In genomic region chr14:26088260-26088659, GRCh38 we compare ENCODE assay signal across 15 cellular contexts.
"Had no signal": no experiment of that assay in that cellular context is flagged by ENCODE, and none has a peak within 500 bp of the region (broad histone marks: within the 10 kb centered on the region; RNA-seq: fewer than 3 reads in every experiment).

No MANE protein-coding gene starts in this region.

- H3K9me3 ChIP-seq: gastrocnemius medialis, heart right ventricle, thyroid gland had no signal

- H3K4me1 ChIP-seq: gastrocnemius medialis, heart right ventricle, thyroid gland had no signal

- DNase-seq: activated CD4-positive, alpha-beta T cell treated with anti-CD3 and anti-CD28 coated beads, Interleukin-2, amount 50 U/mL, for 48 hours; activated naive CD4-positive, alpha-beta T cell treated with anti-CD3 and anti-CD28 coated beads for 36 hours; activated naive CD8-positive, alpha-beta T cell treated with anti-CD3 and anti-CD28 coated beads, Interleukin-2, amount 50 U/mL, for 24 hours; aorta; cerebellar nuclear complex; dermis blood vessel endothelial cell; gastrocnemius medialis; heart right ventricle; immature natural killer cell; mesenchymal stem cell; natural killer cell; T1000; thyroid gland had no signal

- H3K4me3 ChIP-seq: gastrocnemius medialis, heart right ventricle, thyroid gland had no signal

- H3K27ac ChIP-seq: gastrocnemius medialis, heart right ventricle, thyroid gland, VCaP had no signal

- H3K27me3 ChIP-seq: gastrocnemius medialis, heart right ventricle, thyroid gland had no signal

- H3K36me3 ChIP-seq: gastrocnemius medialis, heart right ventricle, thyroid gland had no signal

- ATAC-seq: activated naive CD8-positive, alpha-beta T cell treated with anti-CD3 and anti-CD28 coated beads, Interleukin-2, amount 50 U/mL, for 24 hours; gastrocnemius medialis; heart right ventricle; natural killer cell; stimulated activated memory B cell treated with anti-CD40 and anti-IgM and Interleukin-4, amounts not matched to agents 10 μg/mL and 1 μg/mL and 100 μg/mL, for 72 hours had no signal
